8 cellular contexts compared by ENCODE assay signal in the genomic region with DNA sequence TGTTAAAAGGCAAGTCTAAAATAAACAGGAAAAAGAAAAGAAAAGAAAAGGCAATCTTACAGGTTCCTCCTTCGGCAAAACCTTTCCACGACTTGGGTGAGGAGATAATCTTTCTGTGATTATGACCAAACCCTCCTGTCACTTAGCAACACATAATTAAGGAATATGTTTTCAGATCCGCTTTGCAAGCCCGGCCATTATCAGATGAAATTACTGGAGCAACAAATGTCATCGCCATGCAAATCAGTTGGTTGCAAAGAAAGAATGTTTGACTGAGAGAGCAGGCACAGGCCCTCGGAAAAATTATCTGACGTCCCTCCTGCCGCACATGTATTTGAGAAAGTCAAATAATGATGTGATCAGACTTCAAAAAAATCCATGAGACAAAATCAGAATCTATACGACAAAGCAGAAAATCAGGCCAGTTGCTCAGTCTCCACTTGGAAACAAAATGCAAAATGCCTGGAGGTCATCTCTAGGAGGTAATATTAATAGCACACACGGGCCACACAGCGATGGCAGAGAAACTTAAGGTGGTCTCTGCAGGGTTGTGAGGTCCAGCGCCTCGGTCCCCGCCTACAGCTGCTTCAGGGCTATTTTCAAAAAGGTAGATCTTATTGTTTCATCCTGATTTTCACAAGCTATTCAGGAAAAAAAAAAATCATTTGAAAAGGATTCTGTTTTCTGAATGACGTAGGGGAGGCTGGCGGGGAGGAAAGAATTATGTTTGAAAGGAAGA.
A peak's percentile ranks its signal among the peaks of the same experiment; 100 is the strongest.
DNase-seq lines count a peak whose midpoint lies in the region; TF ChIP-seq lines count a peak whose summit lies in the region.
"Had no signal": no experiment of that assay in that cellular context is flagged by ENCODE, and none has a peak within 500 bp of the region (broad histone marks: within the 10 kb centered on the region; RNA-seq: fewer than 3 reads in every experiment).

No MANE protein-coding gene starts in this region.

- no peak for DNase-seq in LNCaP clone FGC (ENCODE audit: low read depth)
- peak; percentile 85 for DNase-seq in NCI-H748 treated with DMSO at 0.1 percent for 48 hours (lab: John Stamatoyannopoulos, UW)
- peak; percentile 51 for DNase-seq in germinal center (ENCODE audit: low spot score)
- no peak for DNase-seq in amniotic stem cell (lab: John Stamatoyannopoulos, UW)
- no peak for DNase-seq in GDM1 (lab: John Stamatoyannopoulos, UW)
- no peak for DNase-seq in ecto neural progenitor cell (ENCODE audit: low spot score)
- DNase-seq: GF-D8 had no signal

- H3K36me3 ChIP-seq in skeletal muscle tissue (ENCODE audit: control insufficient read depth in 3 of 3, insufficient read depth in 3 of 3, low read length in 3 of 3), result peaks cover 0 to 13% (median 2%) of the 10 kb centered on the region in 3 donors

- no peaks in the 10 kb centered on the region for H3K27me3 ChIP-seq in skeletal muscle tissue (ENCODE audit: control insufficient read depth in 3 of 3, insufficient read depth in 3 of 3, low read length in 3 of 3)

- H3K4me3 ChIP-seq in LNCaP clone FGC (ENCODE audit: low read depth, low read length) (peak overlapping the region; percentile 17), skeletal muscle tissue (ENCODE audit: low read length in 3 of 3) (peak overlapping the region; percentile 0 to 59 (median 55))

- H3K27ac ChIP-seq in skeletal muscle tissue (ENCODE audit: low read depth, low read length), result no peak overlapping the region

- H3K4me1 ChIP-seq in skeletal muscle tissue (ENCODE audit: control insufficient read depth in 3 of 3, insufficient read depth in 3 of 3, low read length in 3 of 3), result peaks cover 47 to 87% (median 74%) of the 10 kb centered on the region in 3 donors

- H3K9ac ChIP-seq in skeletal muscle tissue (ENCODE audit: low read depth in 1 of 3, low read length in 3 of 3), result peak overlapping the region in 2 of 3 donors; percentile 46 to 76

- no peaks in the 10 kb centered on the region for H3K9me3 ChIP-seq in skeletal muscle tissue (ENCODE audit: control insufficient read depth in 3 of 3, low read length in 3 of 3)

- TF ChIP-seq CTCF in LNCaP clone FGC (IDR thresholded peaks at IDR 0.05; ENCODE audit: control insufficient read depth, extremely low read depth, insufficient read depth), result no peak

Comparison
In these comparisons a context has a peak if more than half of its experiments do, and no peak if none do; other contexts are left out.
1. DNase-seq: peak in NCI-H748 treated with DMSO at 0.1 percent for 48 hours (single experiment) and germinal center (single experiment); none in LNCaP clone FGC (single experiment), amniotic stem cell (single experiment), GDM1 (single experiment) and ecto neural progenitor cell (single experiment).